7 cellular contexts compared by ENCODE assay signal in genomic region chr7:55065511-55066229, GRCh38. TPM values are rescaled to one million over a fixed set of nuclear protein-coding genes. Genes with fewer than 3 reads are reported as not detected.
DNase-seq lines count a peak whose midpoint lies in the region; ATAC-seq, FAIRE-seq and TF ChIP-seq lines count a peak whose summit lies in the region.

No MANE protein-coding gene starts in this region.

- no peak for TF ChIP-seq CTCF in adrenal gland (IDR thresholded peaks at IDR 0.05)
- no peak for TF ChIP-seq CTCF in kidney (IDR thresholded peaks at IDR 0.05; ENCODE audit: borderline replicate concordance, extremely low read depth, insufficient read depth)
- no peak for TF ChIP-seq CTCF in upper lobe of left lung (IDR thresholded peaks at IDR 0.05)

- POLR2A ChIA-PET in HEK293T (lab: Yijun Ruan, JAX): interaction anchor here (0.6 to 0.9 kb wide), 2 partner anchors 9 to 307 kb away, joined by 3 to 5 read pairs; partner anchors contain the start of gene SEC61G

- TF ChIP-seq EP300 in upper lobe of left lung (IDR thresholded peaks at IDR 0.05): no peak

- peak overlapping the region; percentile 49 to 87 (median 84) for H3K27ac ChIP-seq in adrenal gland
- peak overlapping the region; percentile 37 to 52 for H3K27ac ChIP-seq in kidney (ENCODE audit: low read depth in 2 of 2, low read length in 2 of 2)
- peak overlapping the region; percentile 15 to 66 (median 60) for H3K27ac ChIP-seq in upper lobe of left lung

- TF ChIP-seq POLR2A in adrenal gland (IDR thresholded peaks at IDR 0.05) (peak in 1 of 2 donors; percentile 39), upper lobe of left lung (IDR thresholded peaks at IDR 0.05) (no peak)

- H3K27me3 ChIP-seq in adrenal gland (no peaks in the 10 kb centered on the region), upper lobe of left lung (no peaks in the 10 kb centered on the region)

- CTCF ChIA-PET in HEK293T (lab: Yijun Ruan, JAX): interaction anchor here (0.7 kb wide), 1 partner anchor 190 kb away, joined by 3 read pairs; no protein-coding TSS in a partner anchor

- H3K4me3 ChIP-seq in adrenal gland (no peak overlapping the region), kidney (ENCODE audit: low read length in 2 of 2) (no peak overlapping the region), upper lobe of left lung (no peak overlapping the region)

- intact Hi-C loops in adrenal gland (cut with DNase I): no loop called here
- intact Hi-C loops in kidney (cut with DNase I): no loop called here

- FAIRE-seq in kidney (lab: Jason Lieb, UNC): no peak

- H3K4me1 ChIP-seq in adrenal gland (replicated peaks in 1 of 2) (peaks cover 20 to 28% of the 10 kb centered on the region in 2 donors), kidney (ENCODE audit: control insufficient read depth in 1 of 2, insufficient read depth in 1 of 2, low read depth in 1 of 2, low read length in 2 of 2) (peaks cover 16 to 23% of the 10 kb centered on the region in 2 donors), upper lobe of left lung (peaks cover 16 to 31% (median 27%) of the 10 kb centered on the region in 4 donors)

- H3K9ac ChIP-seq in kidney (ENCODE audit: low read length in 2 of 2): peak overlapping the region in 1 of 2 donors; percentile 16

- peak; percentile 79 to 82 for ATAC-seq in upper lobe of left lung (ENCODE audit: low FRiP score in 2 of 2)
- ATAC-seq in GM21528 (IDR thresholded peaks at IDR 0.05; ENCODE audit: low FRiP score, unreplicated experiment): no peak

- no peak for DNase-seq in HEK293T (ENCODE audit: extremely low spot score)
- peak in 6 of 7 donors; percentile 43 to 65 (median 64) for DNase-seq in adrenal gland
- DNase-seq in kidney: no peak
- DNase-seq in upper lobe of left lung: no peak
- DNase-seq in stimulated activated naive CD4-positive, alpha-beta T cell treated with Interleukin-2 at 50 U/mL for 16 hours (lab: John Stamatoyannopoulos, UW): no peak
- no peak for DNase-seq in GDM1 (lab: John Stamatoyannopoulos, UW)

- H3K9me3 ChIP-seq in adrenal gland (replicated peaks in 1 of 3): no peaks in the 10 kb centered on the region
- H3K9me3 ChIP-seq in kidney (ENCODE audit: control insufficient read depth in 1 of 2, low read length in 2 of 2): no peaks in the 10 kb centered on the region
- no peaks in the 10 kb centered on the region for H3K9me3 ChIP-seq in upper lobe of left lung

- H3K36me3 ChIP-seq in adrenal gland (replicated peaks in 1 of 2) (no peaks in the 10 kb centered on the region), kidney (ENCODE audit: control insufficient read depth in 1 of 2, insufficient read depth in 2 of 2, low read length in 2 of 2) (no peaks in the 10 kb centered on the region), upper lobe of left lung (no peaks in the 10 kb centered on the region)

- WGBS in adrenal gland, 4 donors: 31 to 44% (median 38%) methylated on average over 10 of the region's 10 CpGs
- 45 to 47% methylated on average over 10 of the region's 10 CpGs for WGBS in upper lobe of left lung, 2 donors

TF ChIP-seq in HEK293T, 16 proteins besides CTCF, POLR2A, EP300 and RAD21:
- TF ChIP-seq ZNF384 (IDR thresholded peaks at IDR 0.05) (peak; percentile 75), FOXM1 (IDR thresholded peaks at IDR 0.05; ENCODE audit: borderline replicate concordance) (no peak)

RNA-seq across cellular contexts. Expression of gene EGFR, which starts 46.9 kb away (rescaled TPM):
- total RNA-seq in adrenal gland (100 to 1,000 TPM in 1 of 8 donors, 10 to 100 TPM in 7; 26.7 to 111 (median 92.4) TPM), kidney (61.3 TPM), upper lobe of left lung (100 to 1,000 TPM in 2 of 6 donors, 10 to 100 TPM in 4; 58.7 to 110 (median 93.2) TPM)
- polyA plus RNA-seq in adrenal gland (10 to 100 TPM in 1 of 3 donors, 1 to 10 TPM in 2; 7.0 to 14.9 (median 9.6) TPM), kidney (ENCODE audit: insufficient read depth, low read depth, low replicate concordance) (5.9 TPM)

Comparison
In these comparisons a context has a peak if more than half of its experiments do, and no peak if none do; other contexts are left out.
1. DNase-seq: peak in adrenal gland (6 of 7); none in HEK293T (single experiment), kidney (single experiment), upper lobe of left lung (0 of 2), stimulated activated naive CD4-positive, alpha-beta T cell treated with Interleukin-2 at 50 U/mL for 16 hours (single experiment) and GDM1 (single experiment).
2. Peak in every context shown above with its lines, with median percentiles within 50 percentile points of each other: H3K27ac ChIP-seq.